Comparison of ENCODE assay signal across 1 cellular context in genomic region chr2:191677646-191678436, GRCh38.
A peak's percentile ranks its signal among the peaks of the same experiment; 100 is the strongest.
TF ChIP-seq lines count a peak whose summit lies in the region.

TSS of gene NABP1 (plus strand) at chr2:191678136. CDS start at chr2:191678615, 479 bp downstream.

TF ChIP-seq in K562, 482 proteins besides CTCF, POLR2A, EP300 and RAD21 (continued from another document and continues in another):
- TF ChIP-seq NR2C2 (CRISPR knock-in tag; IDR thresholded peaks at IDR 0.05): no peak
- TF ChIP-seq NR2C2 (tag; IDR thresholded peaks at IDR 0.05): no peak; the same call in 1 of the 2 replicates
- no peak for TF ChIP-seq XRCC4 (IDR thresholded peaks at IDR 0.05; ENCODE audit: extremely low read depth, insufficient read depth, insufficient read length)
- TF ChIP-seq ARID1B (IDR thresholded peaks at IDR 0.05): no peak
- peak; percentile 31; the same call in 1 of the 2 replicates for TF ChIP-seq NFIC (IDR thresholded peaks at IDR 0.05)
- TF ChIP-seq FOSL1 (tag; conservative IDR thresholded peaks at IDR 0.05): no peak
- no peak for TF ChIP-seq CSDE1 (IDR thresholded peaks at IDR 0.05)
- no peak for TF ChIP-seq ZNF395 (CRISPR knock-in tag; IDR thresholded peaks at IDR 0.05)
- no peak for TF ChIP-seq ZNF830 (CRISPR knock-in tag; IDR thresholded peaks at IDR 0.05)
- 0 out of 2 replicates have a peak, but pooled peaks have one; percentile 81 for TF ChIP-seq HNRNPL (IDR thresholded peaks at IDR 0.05; ENCODE audit: low read depth, low read length)
- no peak for TF ChIP-seq MCM5 (IDR thresholded peaks at IDR 0.05; ENCODE audit: low read depth)
- no peak for TF ChIP-seq ZNF398 (CRISPR knock-in tag; IDR thresholded peaks at IDR 0.05)
- no peak for TF ChIP-seq FUS (optimal IDR thresholded peaks at IDR 0.05; ENCODE audit: low read depth, low read length)
- TF ChIP-seq ZNF165 (CRISPR knock-in tag; IDR thresholded peaks at IDR 0.05; ENCODE audit: borderline replicate concordance): no peak
- peak; percentile 88 for TF ChIP-seq RBM22 (IDR thresholded peaks at IDR 0.05; ENCODE audit: low read depth, low read length, poor library complexity, severe bottlenecking)
- TF ChIP-seq TBL1XR1 (IDR thresholded peaks at IDR 0.05; ENCODE audit: low read length in 2 of 2): no peak
- TF ChIP-seq POLR2AphosphoS2 (IDR thresholded peaks at IDR 0.05; ENCODE audit: low read length): peak; percentile 91; the same call in 1 of the 2 replicates
- no peak for TF ChIP-seq CCAR2 (IDR thresholded peaks at IDR 0.05; ENCODE audit: low read depth, low read length)
- TF ChIP-seq NFXL1 (CRISPR knock-in tag; IDR thresholded peaks at IDR 0.05): no peak
- no peak; the same call in 1 of the 2 replicates for TF ChIP-seq KLF6 (CRISPR knock-in tag; IDR thresholded peaks at IDR 0.05; ENCODE audit: borderline replicate concordance)
- no peak for TF ChIP-seq TRIM24 (IDR thresholded peaks at IDR 0.05)
- no peak for TF ChIP-seq RBM17 (IDR thresholded peaks at IDR 0.05; ENCODE audit: borderline replicate concordance, low read depth, low read length)
- TF ChIP-seq E2F3 (CRISPR knock-in tag; IDR thresholded peaks at IDR 0.05): no peak
- TF ChIP-seq SETDB1 (IDR thresholded peaks at IDR 0.05; ENCODE audit: low read length): no peak
- TF ChIP-seq PTBP1 (IDR thresholded peaks at IDR 0.05; ENCODE audit: low read depth, low read length): no peak
- TF ChIP-seq ZBTB33 (CRISPR knock-in tag; IDR thresholded peaks at IDR 0.05): peak; percentile 69; the same call in 1 of the 2 replicates
- peak; percentile 84 to 87 for TF ChIP-seq NRF1 (conservative IDR thresholded peaks at IDR 0.05 in 1 of 2, IDR thresholded peaks at IDR 0.05 in 1 of 2)
- no peak for TF ChIP-seq ERF (CRISPR knock-in tag; IDR thresholded peaks at IDR 0.05)
- TF ChIP-seq GTF2F1 (IDR thresholded peaks at IDR 0.05; ENCODE audit: low read depth, low read length): peak; percentile 90
- no peak for TF ChIP-seq DIDO1 (tag; IDR thresholded peaks at IDR 0.05; ENCODE audit: low read depth)
- TF ChIP-seq VEZF1 (CRISPR knock-in tag; IDR thresholded peaks at IDR 0.05): peak; percentile 77
- TF ChIP-seq ZNF407 (IDR thresholded peaks at IDR 0.05; ENCODE audit: low read depth): no peak
- no peak for TF ChIP-seq ZBTB34 (CRISPR knock-in tag; IDR thresholded peaks at IDR 0.05)
- peak; percentile 69 for TF ChIP-seq HMGN3 (IDR thresholded peaks at IDR 0.05; ENCODE audit: borderline replicate concordance, extremely low read depth, insufficient read length, low read depth, low read length)
- peak; percentile 2 for TF ChIP-seq NFYB (IDR thresholded peaks at IDR 0.05; ENCODE audit: extremely low read depth, insufficient read length)
- no peak for TF ChIP-seq DEAF1 (CRISPR knock-in tag; IDR thresholded peaks at IDR 0.05)
- no peak for TF ChIP-seq ZNF780A (CRISPR knock-in tag; IDR thresholded peaks at IDR 0.05)
- TF ChIP-seq DMBX1 (CRISPR knock-in tag; IDR thresholded peaks at IDR 0.05; ENCODE audit: borderline replicate concordance): no peak
- TF ChIP-seq RCOR1 (IDR thresholded peaks at IDR 0.05; ENCODE audit: borderline replicate concordance in 1 of 2, low read depth in 2 of 2, low read length in 2 of 2): no peak
- no peak for TF ChIP-seq CEBPZ (IDR thresholded peaks at IDR 0.05; ENCODE audit: borderline replicate concordance, low read depth, low read length)
- TF ChIP-seq NR2C1 (IDR thresholded peaks at IDR 0.05): no peak
- no peak for TF ChIP-seq NR2C1 (tag; IDR thresholded peaks at IDR 0.05)
- no peak for TF ChIP-seq EHMT2 (IDR thresholded peaks at IDR 0.05)
- no peak for TF ChIP-seq XRCC3 (IDR thresholded peaks at IDR 0.05)
- no peak for TF ChIP-seq CBFA2T3 (IDR thresholded peaks at IDR 0.05)
